1 cellular context compared by ENCODE assay signal in the genomic region with DNA sequence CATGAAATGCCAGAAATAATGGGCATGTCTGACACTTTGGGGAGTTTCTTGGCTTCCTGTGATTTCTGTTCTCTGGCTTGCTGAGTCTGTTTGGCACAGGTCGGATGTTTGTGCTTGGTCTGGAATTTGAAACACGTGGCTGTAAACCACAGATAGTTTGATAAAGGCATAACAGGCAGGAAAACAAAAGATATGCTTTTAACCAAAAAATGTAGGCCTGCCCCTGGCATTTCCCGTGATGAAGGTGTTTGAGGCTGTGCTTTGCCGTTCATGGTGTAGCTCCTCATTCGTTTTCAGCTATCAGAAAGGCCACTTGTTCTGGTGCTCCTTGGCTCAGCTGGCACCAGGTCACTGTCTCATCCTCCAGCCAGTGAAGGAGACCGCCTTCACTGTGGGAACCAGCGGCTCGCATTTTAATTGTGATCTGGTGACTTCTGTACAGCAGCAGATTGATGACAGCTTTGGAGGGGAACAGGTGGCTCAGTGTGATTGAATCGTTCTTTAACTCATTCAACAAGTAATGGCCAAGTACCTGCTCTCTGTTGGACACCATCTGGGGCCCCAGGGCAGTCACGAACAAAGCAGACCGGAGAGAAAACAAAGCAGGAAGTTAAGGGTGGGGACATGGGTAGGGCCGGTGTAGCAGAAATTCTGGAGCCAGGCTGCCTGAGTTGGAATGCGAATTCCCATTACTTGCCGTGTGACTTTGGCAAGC.
TF ChIP-seq lines count a peak whose summit lies in the region.

No MANE protein-coding gene starts in this region.

TF ChIP-seq in K562, 482 proteins besides CTCF, POLR2A, EP300 and RAD21 (continued from another document and continues in another):
- TF ChIP-seq, protein P1, sequence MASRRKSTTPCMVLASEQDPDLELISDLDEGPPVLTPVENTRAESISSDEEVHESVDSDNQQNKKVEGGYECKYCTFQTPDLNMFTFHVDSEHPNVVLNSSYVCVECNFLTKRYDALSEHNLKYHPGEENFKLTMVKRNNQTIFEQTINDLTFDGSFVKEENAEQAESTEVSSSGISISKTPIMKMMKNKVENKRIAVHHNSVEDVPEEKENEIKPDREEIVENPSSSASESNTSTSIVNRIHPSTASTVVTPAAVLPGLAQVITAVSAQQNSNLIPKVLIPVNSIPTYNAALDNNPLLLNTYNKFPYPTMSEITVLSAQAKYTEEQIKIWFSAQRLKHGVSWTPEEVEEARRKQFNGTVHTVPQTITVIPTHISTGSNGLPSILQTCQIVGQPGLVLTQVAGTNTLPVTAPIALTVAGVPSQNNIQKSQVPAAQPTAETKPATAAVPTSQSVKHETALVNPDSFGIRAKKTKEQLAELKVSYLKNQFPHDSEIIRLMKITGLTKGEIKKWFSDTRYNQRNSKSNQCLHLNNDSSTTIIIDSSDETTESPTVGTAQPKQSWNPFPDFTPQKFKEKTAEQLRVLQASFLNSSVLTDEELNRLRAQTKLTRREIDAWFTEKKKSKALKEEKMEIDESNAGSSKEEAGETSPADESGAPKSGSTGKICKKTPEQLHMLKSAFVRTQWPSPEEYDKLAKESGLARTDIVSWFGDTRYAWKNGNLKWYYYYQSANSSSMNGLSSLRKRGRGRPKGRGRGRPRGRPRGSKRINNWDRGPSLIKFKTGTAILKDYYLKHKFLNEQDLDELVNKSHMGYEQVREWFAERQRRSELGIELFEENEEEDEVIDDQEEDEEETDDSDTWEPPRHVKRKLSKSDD (conservative IDR thresholded peaks at IDR 0.05; ENCODE audit: low read length): no peak
- no peak for TF ChIP-seq FOS (IDR thresholded peaks at IDR 0.05; ENCODE audit: extremely low read depth, insufficient read length)
- TF ChIP-seq ZFP30 (CRISPR knock-in tag; IDR thresholded peaks at IDR 0.05; ENCODE audit: borderline replicate concordance): no peak
- TF ChIP-seq SMARCB1 (IDR thresholded peaks at IDR 0.05; ENCODE audit: insufficient read length, low read depth): no peak
- TF ChIP-seq, protein P2, sequence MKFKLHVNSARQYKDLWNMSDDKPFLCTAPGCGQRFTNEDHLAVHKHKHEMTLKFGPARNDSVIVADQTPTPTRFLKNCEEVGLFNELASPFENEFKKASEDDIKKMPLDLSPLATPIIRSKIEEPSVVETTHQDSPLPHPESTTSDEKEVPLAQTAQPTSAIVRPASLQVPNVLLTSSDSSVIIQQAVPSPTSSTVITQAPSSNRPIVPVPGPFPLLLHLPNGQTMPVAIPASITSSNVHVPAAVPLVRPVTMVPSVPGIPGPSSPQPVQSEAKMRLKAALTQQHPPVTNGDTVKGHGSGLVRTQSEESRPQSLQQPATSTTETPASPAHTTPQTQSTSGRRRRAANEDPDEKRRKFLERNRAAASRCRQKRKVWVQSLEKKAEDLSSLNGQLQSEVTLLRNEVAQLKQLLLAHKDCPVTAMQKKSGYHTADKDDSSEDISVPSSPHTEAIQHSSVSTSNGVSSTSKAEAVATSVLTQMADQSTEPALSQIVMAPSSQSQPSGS (CRISPR knock-in tag; IDR thresholded peaks at IDR 0.05): no peak
- TF ChIP-seq POU5F1 (IDR thresholded peaks at IDR 0.05; ENCODE audit: borderline replicate concordance, low read depth, low read length, partially characterized antibody): no peak
- TF ChIP-seq, protein P3, sequence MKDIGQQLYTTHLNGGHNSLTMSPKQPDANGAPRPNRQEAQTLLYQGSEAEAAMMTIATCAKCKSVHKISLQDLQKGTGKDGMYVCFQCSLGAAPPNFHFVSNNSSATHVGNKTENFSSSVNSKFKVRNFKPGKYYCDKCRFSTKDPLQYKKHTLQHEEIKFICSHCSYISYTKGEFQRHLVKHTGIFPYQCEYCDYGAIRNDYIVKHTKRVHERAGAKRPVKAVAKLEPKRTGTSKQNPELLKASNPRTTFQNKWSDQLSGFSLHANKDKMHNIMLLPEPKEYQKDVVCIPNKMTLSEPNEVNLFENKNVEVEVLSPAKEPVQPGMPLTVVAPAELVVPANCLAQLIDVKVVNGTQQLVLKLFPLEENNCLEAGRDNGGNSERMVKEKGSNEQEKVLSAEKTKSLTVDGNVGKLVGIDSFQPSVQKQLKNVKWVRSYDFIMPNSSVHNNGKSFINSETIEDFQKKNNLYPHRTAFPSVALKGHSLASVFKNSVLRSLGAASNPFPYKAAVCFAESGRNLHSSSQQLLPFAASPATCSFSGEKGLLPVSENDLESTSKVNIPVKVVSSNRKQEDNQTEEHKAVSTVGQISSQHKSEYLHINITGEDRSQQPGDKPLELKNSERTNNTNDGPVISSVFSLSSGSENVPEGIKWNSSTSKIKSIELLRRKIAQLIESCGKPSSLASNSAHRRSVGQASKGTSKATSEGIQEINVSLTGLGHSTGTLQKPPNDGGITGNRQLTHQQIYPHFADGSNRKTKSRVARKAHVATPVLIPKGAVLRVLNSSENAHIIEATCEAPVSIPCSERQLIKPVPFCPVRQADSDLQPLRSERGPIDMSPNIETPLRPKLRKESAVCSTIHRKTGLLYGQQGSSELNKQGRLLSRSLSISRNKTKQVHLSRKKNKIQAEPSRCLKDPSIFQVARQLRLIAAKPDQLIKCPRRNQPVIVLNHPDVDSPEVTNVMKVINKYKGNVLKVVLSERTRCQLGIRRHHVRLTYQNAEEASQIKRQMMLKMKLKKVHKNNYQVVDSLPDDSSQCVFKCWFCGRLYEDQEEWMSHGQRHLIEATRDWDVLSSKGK (CRISPR knock-in tag; IDR thresholded peaks at IDR 0.05): no peak
- TF ChIP-seq HNRNPUL1 (IDR thresholded peaks at IDR 0.05; ENCODE audit: low read length): no peak
- TF ChIP-seq MAZ (CRISPR knock-in tag; conservative IDR thresholded peaks at IDR 0.05 in 1 of 2, IDR thresholded peaks at IDR 0.05 in 1 of 2): 0 out of 4 replicates have a peak, but pooled peaks of 1 of the 2 experiments have one; percentile 15
- TF ChIP-seq DIDO1 (tag; IDR thresholded peaks at IDR 0.05; ENCODE audit: low read depth): no peak
- TF ChIP-seq, protein P4, sequence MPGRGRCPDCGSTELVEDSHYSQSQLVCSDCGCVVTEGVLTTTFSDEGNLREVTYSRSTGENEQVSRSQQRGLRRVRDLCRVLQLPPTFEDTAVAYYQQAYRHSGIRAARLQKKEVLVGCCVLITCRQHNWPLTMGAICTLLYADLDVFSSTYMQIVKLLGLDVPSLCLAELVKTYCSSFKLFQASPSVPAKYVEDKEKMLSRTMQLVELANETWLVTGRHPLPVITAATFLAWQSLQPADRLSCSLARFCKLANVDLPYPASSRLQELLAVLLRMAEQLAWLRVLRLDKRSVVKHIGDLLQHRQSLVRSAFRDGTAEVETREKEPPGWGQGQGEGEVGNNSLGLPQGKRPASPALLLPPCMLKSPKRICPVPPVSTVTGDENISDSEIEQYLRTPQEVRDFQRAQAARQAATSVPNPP (IDR thresholded peaks at IDR 0.05; ENCODE audit: borderline replicate concordance, insufficient read depth, insufficient read length): no peak
- TF ChIP-seq, protein P5, sequence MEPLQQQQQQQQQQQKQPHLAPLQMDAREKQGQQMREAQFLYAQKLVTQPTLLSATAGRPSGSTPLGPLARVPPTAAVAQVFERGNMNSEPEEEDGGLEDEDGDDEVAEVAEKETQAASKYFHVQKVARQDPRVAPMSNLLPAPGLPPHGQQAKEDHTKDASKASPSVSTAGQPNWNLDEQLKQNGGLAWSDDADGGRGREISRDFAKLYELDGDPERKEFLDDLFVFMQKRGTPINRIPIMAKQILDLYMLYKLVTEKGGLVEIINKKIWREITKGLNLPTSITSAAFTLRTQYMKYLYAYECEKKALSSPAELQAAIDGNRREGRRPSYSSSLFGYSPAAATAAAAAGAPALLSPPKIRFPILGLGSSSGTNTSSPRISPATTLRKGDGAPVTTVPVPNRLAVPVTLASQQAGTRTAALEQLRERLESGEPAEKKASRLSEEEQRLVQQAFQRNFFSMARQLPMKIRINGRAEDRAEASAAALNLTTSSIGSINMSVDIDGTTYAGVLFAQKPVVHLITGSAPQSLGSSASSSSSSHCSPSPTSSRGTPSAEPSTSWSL (CRISPR knock-in tag; IDR thresholded peaks at IDR 0.05; ENCODE audit: borderline replicate concordance): no peak
- no peak for TF ChIP-seq ZNF551 (CRISPR knock-in tag; IDR thresholded peaks at IDR 0.05)
- TF ChIP-seq L3MBTL2 (IDR thresholded peaks at IDR 0.05): peak; percentile 62
- TF ChIP-seq MYC (IDR thresholded peaks at IDR 0.05; ENCODE audit: low read depth, low read length): peak; percentile 45; the same call in 1 of the 2 replicates
- TF ChIP-seq MYC (CRISPR knock-in tag; IDR thresholded peaks at IDR 0.05; ENCODE audit: borderline replicate concordance, low read depth): no peak
- TF ChIP-seq, protein P6, sequence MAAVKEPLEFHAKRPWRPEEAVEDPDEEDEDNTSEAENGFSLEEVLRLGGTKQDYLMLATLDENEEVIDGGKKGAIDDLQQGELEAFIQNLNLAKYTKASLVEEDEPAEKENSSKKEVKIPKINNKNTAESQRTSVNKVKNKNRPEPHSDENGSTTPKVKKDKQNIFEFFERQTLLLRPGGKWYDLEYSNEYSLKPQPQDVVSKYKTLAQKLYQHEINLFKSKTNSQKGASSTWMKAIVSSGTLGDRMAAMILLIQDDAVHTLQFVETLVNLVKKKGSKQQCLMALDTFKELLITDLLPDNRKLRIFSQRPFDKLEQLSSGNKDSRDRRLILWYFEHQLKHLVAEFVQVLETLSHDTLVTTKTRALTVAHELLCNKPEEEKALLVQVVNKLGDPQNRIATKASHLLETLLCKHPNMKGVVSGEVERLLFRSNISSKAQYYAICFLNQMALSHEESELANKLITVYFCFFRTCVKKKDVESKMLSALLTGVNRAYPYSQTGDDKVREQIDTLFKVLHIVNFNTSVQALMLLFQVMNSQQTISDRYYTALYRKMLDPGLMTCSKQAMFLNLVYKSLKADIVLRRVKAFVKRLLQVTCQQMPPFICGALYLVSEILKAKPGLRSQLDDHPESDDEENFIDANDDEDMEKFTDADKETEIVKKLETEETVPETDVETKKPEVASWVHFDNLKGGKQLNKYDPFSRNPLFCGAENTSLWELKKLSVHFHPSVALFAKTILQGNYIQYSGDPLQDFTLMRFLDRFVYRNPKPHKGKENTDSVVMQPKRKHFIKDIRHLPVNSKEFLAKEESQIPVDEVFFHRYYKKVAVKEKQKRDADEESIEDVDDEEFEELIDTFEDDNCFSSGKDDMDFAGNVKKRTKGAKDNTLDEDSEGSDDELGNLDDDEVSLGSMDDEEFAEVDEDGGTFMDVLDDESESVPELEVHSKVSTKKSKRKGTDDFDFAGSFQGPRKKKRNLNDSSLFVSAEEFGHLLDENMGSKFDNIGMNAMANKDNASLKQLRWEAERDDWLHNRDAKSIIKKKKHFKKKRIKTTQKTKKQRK (IDR thresholded peaks at IDR 0.05; ENCODE audit: borderline replicate concordance, low read depth, low read length): no peak
- no peak for TF ChIP-seq NEUROD1 (IDR thresholded peaks at IDR 0.05; ENCODE audit: borderline replicate concordance, low read depth, low read length, partially characterized antibody)
- TF ChIP-seq ZNF431 (CRISPR knock-in tag; IDR thresholded peaks at IDR 0.05): no peak
- no peak for TF ChIP-seq SMAD1 (IDR thresholded peaks at IDR 0.05; ENCODE audit: low read depth, low read length, partially characterized antibody)
- no peak for TF ChIP-seq GTF2A2 (tag; IDR thresholded peaks at IDR 0.05)
